Comparison of ENCODE assay signal across 14 cellular contexts in genomic region chr12:101076940-101077351, GRCh38.
A peak's percentile ranks its signal among the peaks of the same experiment; 100 is the strongest.
DNase-seq lines count a peak whose midpoint lies in the region; ATAC-seq and TF ChIP-seq lines count a peak whose summit lies in the region.
"Had no signal": no experiment of that assay in that cellular context is flagged by ENCODE, and none has a peak within 500 bp of the region (broad histone marks: within the 10 kb centered on the region; RNA-seq: fewer than 3 reads in every experiment).

No MANE protein-coding gene starts in this region.

- DNase-seq in ELR (ENCODE audit: low read depth) (peak; percentile 39), RWPE2 (ENCODE audit: low spot score) (no peak), fibroblast of villous mesenchyme (ENCODE audit: low read depth) (peak; percentile 30), retinal pigment epithelial cell (ENCODE audit: low read depth) (peak; percentile 55), cerebellar cortex (ENCODE audit: low spot score) (no peak), NCI-H82 treated with DMSO at 0.1 percent for 48 hours (lab: John Stamatoyannopoulos, UW; ENCODE audit: unreplicated experiment) (no peak), LoVo (ENCODE audit: low spot score) (no peak), upper lobe of right lung (no peak)
- DNase-seq: activated naive CD4-positive, alpha-beta T cell treated with anti-CD3 and anti-CD28 coated beads, Interleukin-2, amount 50 U/mL, for 16 hours; cerebellar nuclear complex; immature natural killer cell; NCI-H2227 treated with DMSO at 0.1 percent for 48 hours had no signal

- no peaks in the 10 kb centered on the region for H3K27me3 ChIP-seq in RWPE2 (ENCODE audit: insufficient read depth, poor library complexity, severe bottlenecking)
- no peaks in the 10 kb centered on the region for H3K27me3 ChIP-seq in upper lobe of right lung
- H3K27me3 ChIP-seq: esophagus muscularis mucosa had no signal

- H3K27ac ChIP-seq in RWPE2 (ENCODE audit: poor library complexity, severe bottlenecking), result no peak overlapping the region
- no peak overlapping the region for H3K27ac ChIP-seq in upper lobe of right lung
- H3K27ac ChIP-seq: esophagus muscularis mucosa, HL-60 had no signal

- no peak overlapping the region for H3K4me3 ChIP-seq in RWPE2 (ENCODE audit: severe bottlenecking)
- H3K4me3 ChIP-seq in fibroblast of villous mesenchyme (ENCODE audit: low read depth, low read length), result no peak overlapping the region
- H3K4me3 ChIP-seq in retinal pigment epithelial cell (ENCODE audit: low read length), result no peak overlapping the region
- no peak overlapping the region for H3K4me3 ChIP-seq in upper lobe of right lung
- H3K4me3 ChIP-seq: esophagus muscularis mucosa had no signal

- intact Hi-C loops in upper lobe of right lung (cut with DNase I), result no loop called here

- H3K4me1 ChIP-seq in RWPE2 (ENCODE audit: insufficient read depth, poor library complexity, severe bottlenecking) (no peaks in the 10 kb centered on the region), upper lobe of right lung (peaks cover 5% of the 10 kb centered on the region)

- H3K36me3 ChIP-seq in RWPE2 (ENCODE audit: low read depth), result no peaks in the 10 kb centered on the region
- H3K36me3 ChIP-seq in upper lobe of right lung, result no peaks in the 10 kb centered on the region
- H3K36me3 ChIP-seq: esophagus muscularis mucosa had no signal

- ATAC-seq in RWPE2 (ENCODE audit: low read depth), result 0 out of 3 replicates have a peak, but pooled peaks have one; percentile 14
- no peak for ATAC-seq in upper lobe of right lung

- no peaks in the 10 kb centered on the region for H3K9me3 ChIP-seq in RWPE2 (ENCODE audit: severe bottlenecking)
- H3K9me3 ChIP-seq in upper lobe of right lung, result no peaks in the 10 kb centered on the region

- TF ChIP-seq CTCF in RWPE2 (IDR thresholded peaks at IDR 0.05; ENCODE audit: poor library complexity, severe bottlenecking) (no peak), fibroblast of villous mesenchyme (IDR thresholded peaks at IDR 0.05; ENCODE audit: insufficient read depth, low read depth, low read length) (no peak), retinal pigment epithelial cell (conservative IDR thresholded peaks at IDR 0.05; ENCODE audit: low read depth, low read length) (no peak), upper lobe of right lung (IDR thresholded peaks at IDR 0.05) (no peak)

Comparison
In these comparisons a context has a peak if more than half of its experiments do, and no peak if none do; other contexts are left out.
1. DNase-seq: peak in ELR (single experiment), fibroblast of villous mesenchyme (single experiment) and retinal pigment epithelial cell (single experiment); none in RWPE2 (single experiment), cerebellar cortex (single experiment), NCI-H82 treated with DMSO at 0.1 percent for 48 hours (single experiment), LoVo (single experiment) and upper lobe of right lung (single experiment).